ENCODE assay signal across 9 cellular contexts in genomic region chr4:122783301-122784215, GRCh38. TPM values are rescaled to one million over a fixed set of nuclear protein-coding genes. Genes with fewer than 3 reads are reported as not detected.
DNase-seq lines count a peak whose midpoint lies in the region; ATAC-seq and TF ChIP-seq lines count a peak whose summit lies in the region.
"Had no signal": no experiment of that assay in that cellular context is flagged by ENCODE, and none has a peak within 500 bp of the region (broad histone marks: within the 10 kb centered on the region; RNA-seq: fewer than 3 reads in every experiment).

No MANE protein-coding gene starts in this region.

- ATAC-seq in Right ventricle myocardium inferior = peak; percentile 99
- peak; percentile 90 for ATAC-seq in left lobe of liver
- ATAC-seq in aorta (ENCODE audit: low FRiP score) = peak; percentile 82
- ATAC-seq in HG02981 (IDR thresholded peaks at IDR 0.05; ENCODE audit: unreplicated experiment) = no peak

- H3K36me3 ChIP-seq in aorta (ENCODE audit: control insufficient read depth in 1 of 2, insufficient read depth in 2 of 2, low read length in 1 of 2) = no peaks in the 10 kb centered on the region

- no peaks in the 10 kb centered on the region for H3K27me3 ChIP-seq in aorta (ENCODE audit: control insufficient read depth in 1 of 2, insufficient read depth in 2 of 2, low read length in 1 of 2)

- H3K4me3 ChIP-seq in choroid plexus epithelial cell (ENCODE audit: low read depth, low read length) = no peak overlapping the region
- no peak overlapping the region for H3K4me3 ChIP-seq in aorta (ENCODE audit: low read length in 2 of 2)

- 19 to 20% methylated on average over 6 of the region's 6 CpGs for WGBS in aorta, 2 donors

- no peaks in the 10 kb centered on the region for H3K9me3 ChIP-seq in aorta (ENCODE audit: control insufficient read depth, low read length)

- peak overlapping the region in 1 of 2 donors; percentile 72 for H3K27ac ChIP-seq in aorta (ENCODE audit: low read depth in 1 of 2, low read length in 2 of 2)

- intact Hi-C loops in Right ventricle myocardium inferior (cut with DNase I) = no loop called here
- intact Hi-C loops in cardiac septum (cut with DNase I) = no loop called here
- intact Hi-C loops in aorta (cut with DNase I) = no loop called here

- peak; percentile 77 for DNase-seq in Right ventricle myocardium inferior (ENCODE audit: missing footprints)
- DNase-seq in cardiac septum (ENCODE audit: low spot score) = no peak
- DNase-seq in choroid plexus epithelial cell (ENCODE audit: low read depth) = peak; percentile 88
- DNase-seq in left lobe of liver (ENCODE audit: low spot score) = peak; percentile 73
- DNase-seq in aorta = peak; percentile 76 to 88
- DNase-seq in hippocampal formation (lab: John Stamatoyannopoulos, UW) = no peak
- DNase-seq in stimulated activated CD4-positive, alpha-beta T cell treated with anti-CD3 and anti-CD28 coated beads, Interleukin-1b, Interleukin-23, amount 100 ng/mL, for 48 hours = no peak

- H3K4me1 ChIP-seq in aorta (ENCODE audit: control insufficient read depth in 1 of 2, insufficient read depth in 2 of 2, low read length in 2 of 2) = no peaks in the 10 kb centered on the region

- TF ChIP-seq CTCF in choroid plexus epithelial cell (conservative IDR thresholded peaks at IDR 0.05; ENCODE audit: low read depth, low read length) = no peak

RNA-seq across cellular contexts. Expression of gene FGF2, which starts 43.1 kb away (rescaled TPM):
- total RNA-seq in Right ventricle myocardium inferior (5.5 TPM), cardiac septum (9.8 TPM), left lobe of liver (1.2 TPM), aorta (10 to 100 TPM; 31.7 to 35.9 TPM)
- 10 to 100 TPM in 1 of 2 donors, 1 to 10 TPM in 1; 8.8 to 12.6 TPM for polyA plus RNA-seq in aorta
- total RNA-seq: B cell had no signal

RNA-seq across cellular contexts. Expression of gene BBS12, which starts 51.1 kb away (rescaled TPM):
- 6.8 TPM for total RNA-seq in Right ventricle myocardium inferior
- total RNA-seq in cardiac septum = 3.1 TPM
- total RNA-seq in left lobe of liver = 0.55 TPM
- 1 to 10 TPM; 3.2 to 3.8 TPM for total RNA-seq in aorta
- polyA plus RNA-seq in aorta = 1 to 10 TPM; 2.5 to 2.8 TPM

Comparison
In these comparisons a context has a peak if more than half of its experiments do, and no peak if none do; other contexts are left out.
1. DNase-seq: peak in Right ventricle myocardium inferior (single experiment), choroid plexus epithelial cell (single experiment), left lobe of liver (single experiment) and aorta (2 of 2); none in cardiac septum (single experiment), hippocampal formation (0 of 2) and stimulated activated CD4-positive, alpha-beta T cell treated with anti-CD3 and anti-CD28 coated beads, Interleukin-1b, Interleukin-23, amount 100 ng/mL, for 48 hours (single experiment).